ENCODE assay signal across 8 cellular contexts in the genomic region with DNA sequence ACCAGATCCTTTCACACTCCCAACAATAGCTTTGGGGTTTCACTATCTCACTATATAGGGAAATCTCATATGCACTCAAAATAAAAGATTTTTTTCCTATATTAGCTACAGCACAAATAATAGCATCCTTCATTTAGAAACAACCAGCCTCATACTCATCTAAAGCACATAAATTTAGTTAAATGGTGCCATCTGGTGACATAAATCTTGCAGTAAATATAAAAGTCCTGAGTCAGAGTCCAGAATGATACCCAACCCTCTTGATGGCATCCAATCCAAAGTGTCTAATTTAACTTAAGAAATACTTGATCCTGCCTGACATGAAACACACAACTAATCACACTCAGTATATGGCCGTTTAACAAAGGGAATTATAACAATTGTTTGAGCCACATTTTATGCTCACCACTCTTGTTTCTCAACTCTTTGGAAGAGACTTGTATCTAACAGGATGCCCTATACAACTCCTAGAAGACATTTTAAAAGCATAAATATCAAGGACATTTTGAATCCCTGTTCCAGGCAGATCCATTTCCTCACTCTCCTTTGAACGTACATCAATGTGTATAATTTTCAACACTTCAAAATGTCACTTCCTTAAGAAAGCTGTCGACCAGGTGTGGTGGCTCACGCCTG. TPM values are rescaled to one million over a fixed set of nuclear protein-coding genes. Genes with fewer than 3 reads are reported as not detected.
A peak's percentile ranks its signal among the peaks of the same experiment; 100 is the strongest.
DNase-seq lines count a peak whose midpoint lies in the region; ATAC-seq and TF ChIP-seq lines count a peak whose summit lies in the region.

No MANE protein-coding gene starts in this region.

- H3K4me3 ChIP-seq in GM12865 (ENCODE audit: low read depth, low read length) = no peak overlapping the region

- no peak overlapping the region for H3K4me3 Mint-ChIP-seq in glutamatergic neuron (ENCODE audit: unreplicated experiment)

- ATAC-seq in GM21447 (IDR thresholded peaks at IDR 0.05; ENCODE audit: unreplicated experiment) (no peak), sciatic nerve (no peak), GM19463 (IDR thresholded peaks at IDR 0.05; ENCODE audit: unreplicated experiment) (no peak)

- intact Hi-C loops in sciatic nerve (cut with DNase I) = no loop called here

- no peaks in the 10 kb centered on the region for H3K4me1 Mint-ChIP-seq in glutamatergic neuron (ENCODE audit: low read depth, unreplicated experiment)

- TF ChIP-seq CTCF in GM12865 (IDR thresholded peaks at IDR 0.05; ENCODE audit: insufficient read depth, low read depth, low read length, missing control alignments) (no peak), glutamatergic neuron (IDR thresholded peaks at IDR 0.05; ENCODE audit: partially characterized antibody, unreplicated experiment) (no peak)

- H3K27ac Mint-ChIP-seq in glutamatergic neuron (ENCODE audit: unreplicated experiment) = no peak overlapping the region

- no peaks in the 10 kb centered on the region for H3K9me3 Mint-ChIP-seq in glutamatergic neuron (ENCODE audit: unreplicated experiment)

- H3K36me3 Mint-ChIP-seq in glutamatergic neuron (ENCODE audit: unreplicated experiment) = no peaks in the 10 kb centered on the region

- DNase-seq in GM12865 (ENCODE audit: low read depth) (peak; percentile 6), HS-27A (ENCODE audit: low read depth) (peak; percentile 14), SK-MEL-5 (ENCODE audit: low read depth, low spot score) (peak; percentile 72), inferior parietal cortex (ENCODE audit: extremely low spot score) (peak; percentile 66), sciatic nerve (ENCODE audit: low spot score) (no peak), glutamatergic neuron (no peak)

- no peaks in the 10 kb centered on the region for H3K27me3 Mint-ChIP-seq in glutamatergic neuron (ENCODE audit: unreplicated experiment)

- in situ Hi-C loops in SK-MEL-5 (cut with HindIII; ENCODE audit: low pct_unique_long_range_greater_than_20kb, low sequenced_read_pairs) = no loop called here

RNA-seq across cellular contexts. Expression of a gene that starts 36.2 kb away (rescaled TPM):
- total RNA-seq in SK-MEL-5 (2014; rRNA removed; shearing (Covaris generic)) = not detected in 2 replicates
- 0.13 and 0.20 TPM in 2 replicates for polyA plus RNA-seq in SK-MEL-5 (2015; cell fraction: cytosol; rRNA removed)
- 0.49 and 1.1 TPM in 2 replicates for polyA plus RNA-seq in SK-MEL-5 (2015; cell fraction: nucleus; rRNA removed)
- total RNA-seq in sciatic nerve (17.3 TPM), glutamatergic neuron (ENCODE audit: unreplicated experiment) (2.9 TPM)

RNA-seq across cellular contexts. Expression of a gene that starts 37.4 kb away (rescaled TPM):
- total RNA-seq in SK-MEL-5 (2014; rRNA removed; shearing (Covaris generic)) = 83.7 and 86.2 TPM in 2 replicates
- polyA plus RNA-seq in SK-MEL-5 (2015; cell fraction: cytosol; rRNA removed) = 38.3 and 39.4 TPM in 2 replicates
- polyA plus RNA-seq in SK-MEL-5 (2015; cell fraction: nucleus; rRNA removed) = 85.5 and 116 TPM in 2 replicates
- total RNA-seq in sciatic nerve (40.5 TPM), glutamatergic neuron (ENCODE audit: unreplicated experiment) (27.3 TPM)

RNA-seq across cellular contexts. Expression of a gene that starts 56.8 kb away (rescaled TPM):
- 50.4 and 53.2 TPM in 2 replicates for total RNA-seq in SK-MEL-5 (2014; rRNA removed; shearing (Covaris generic))
- polyA plus RNA-seq in SK-MEL-5 (2015; cell fraction: cytosol; rRNA removed) = 17.3 and 20.9 TPM in 2 replicates
- polyA plus RNA-seq in SK-MEL-5 (2015; cell fraction: nucleus; rRNA removed) = 7.8 and 15.2 TPM in 2 replicates
- total RNA-seq in sciatic nerve = 23.3 TPM
- 19.9 TPM for total RNA-seq in glutamatergic neuron (ENCODE audit: unreplicated experiment)

Comparison
In these comparisons a context has a peak if more than half of its experiments do, and no peak if none do; other contexts are left out.
1. DNase-seq: peak in GM12865 (single experiment), HS-27A (single experiment), SK-MEL-5 (single experiment) and inferior parietal cortex (single experiment); none in sciatic nerve (single experiment) and glutamatergic neuron (single experiment).